In the genomic region with DNA sequence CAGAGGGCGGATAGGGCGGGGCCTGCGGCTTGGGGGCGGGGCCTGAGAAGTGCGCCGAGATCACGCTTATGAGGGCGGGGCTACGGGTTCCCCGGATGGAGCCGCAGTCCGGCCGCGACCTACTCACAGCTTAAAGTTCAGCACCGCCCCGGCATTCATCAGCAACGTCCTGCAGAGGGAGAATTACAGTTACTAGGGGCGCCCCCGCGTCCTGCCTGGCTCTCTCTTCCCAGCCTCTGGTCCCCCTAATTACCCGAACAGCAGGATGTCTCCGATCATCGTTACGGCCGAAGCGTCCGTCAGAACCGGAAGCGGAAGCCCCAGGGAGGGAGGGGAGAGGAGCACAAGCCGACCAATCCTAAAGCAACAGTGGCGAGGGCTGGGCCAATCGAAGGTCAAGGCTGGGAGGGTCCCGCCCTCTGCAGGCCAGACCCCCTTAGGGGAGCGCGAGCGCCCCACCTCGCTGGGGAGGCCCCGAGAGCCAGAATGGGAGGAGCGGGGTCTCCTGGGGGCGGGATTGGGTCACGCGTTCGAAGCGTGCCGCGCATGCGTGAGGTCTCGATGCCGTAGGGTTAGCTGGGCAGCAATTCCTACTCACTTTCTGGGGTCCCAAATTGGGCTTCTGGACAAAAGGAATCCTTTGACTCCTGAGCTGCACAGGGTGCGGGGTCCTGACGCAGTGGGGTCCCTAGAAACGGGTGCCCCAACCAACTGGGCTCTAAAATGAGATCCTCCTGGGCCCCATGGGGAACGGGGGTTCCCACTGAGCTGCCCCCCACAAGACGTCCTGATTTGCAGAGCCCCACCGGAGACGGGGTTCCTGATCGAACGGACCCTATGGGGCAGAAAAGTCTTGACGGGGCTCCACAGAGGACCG, we compare ENCODE assay signal across 8 cellular contexts.
DNase-seq lines count a peak whose midpoint lies in the region; ATAC-seq and FAIRE-seq lines count a peak whose summit lies in the region.

SMIM7 (minus strand) TSS at position 313 of the 877 bp plus-strand sequence; CDS start at position 279, 34 bp downstream.

- peak; percentile 53 for FAIRE-seq in islet of Langerhans (lab: Jason Lieb, UNC)

- ATAC-seq in GM19035 (IDR thresholded peaks at IDR 0.05; ENCODE audit: unreplicated experiment) (peak; percentile 85), HG03354 (IDR thresholded peaks at IDR 0.05; ENCODE audit: poor library complexity, severe bottlenecking, unreplicated experiment) (peak; percentile 91)
- ATAC-seq in activated CD4-positive, CD25-positive, alpha-beta regulatory T cell treated with anti-CD3 and anti-CD28 coated beads, Interleukin-2, amount 50 U/mL, for 24 hours, result peak; percentile 99

- peak; percentile 99 for DNase-seq in AG20443 (ENCODE audit: low spot score)
- DNase-seq in NCI-H446 treated with DMSO at 0.1 percent for 48 hours (lab: John Stamatoyannopoulos, UW), result peak; percentile 98
- peak; percentile 99 for DNase-seq in cerebellar cortex (ENCODE audit: low spot score)
- DNase-seq in stimulated activated CD4-positive, alpha-beta T cell treated with anti-CD3 and anti-CD28 coated beads, Interleukin-12 subunit alpha, Interleukin-12 subunit beta, amount 100 ng/mL, for 4 hours, result peak; percentile 96

Comparison
In these comparisons a context has a peak if more than half of its experiments do, and no peak if none do; other contexts are left out.
1. Peak in every context shown above with its lines: DNase-seq and ATAC-seq.